In genomic region chr13:49690133-49690989, GRCh38 we compare ENCODE assay signal across 8 cellular contexts. TPM values are rescaled to one million over a fixed set of nuclear protein-coding genes. Genes with fewer than 3 reads are reported as not detected.
DNase-seq lines count a peak whose midpoint lies in the region; ATAC-seq and TF ChIP-seq lines count a peak whose summit lies in the region.

No MANE protein-coding gene starts in this region.

- peak; percentile 8 for ATAC-seq in HG02798 (IDR thresholded peaks at IDR 0.05; ENCODE audit: poor library complexity, unreplicated experiment)

- H3K27me3 ChIP-seq in AG04450 (ENCODE audit: control insufficient read depth, insufficient read depth, low read length) (no peaks in the 10 kb centered on the region), mucosa of rectum (ENCODE audit: control insufficient read depth in 2 of 2, insufficient read depth in 2 of 2, low read length in 2 of 2) (no peaks in the 10 kb centered on the region)

- CTCF ChIA-PET in AG04450 (lab: Charles Lee): interaction anchor here (0.7 to 1.0 kb wide), 2 partner anchors 11 to 288 kb away, joined by 3 read pairs; no protein-coding TSS in a partner anchor

- DNase-seq in AG04450 (ENCODE audit: low read depth, low spot score) (peak; percentile 55), GM13977 (ENCODE audit: low spot score) (peak; percentile 69), NCI-H748 treated with DMSO at 0.1 percent for 48 hours (lab: John Stamatoyannopoulos, UW) (peak; percentile 45), dermis blood vessel endothelial cell (peak; percentile 47), head of caudate nucleus (no peak), NAMALWA (ENCODE audit: low spot score) (no peak)

- peak overlapping the region; percentile 82 for H3K4me3 ChIP-seq in AG04450 (ENCODE audit: low read depth, low read length)
- peak overlapping the region; percentile 81 to 90 for H3K4me3 ChIP-seq in mucosa of rectum (ENCODE audit: low read length in 2 of 2)

- TF ChIP-seq CTCF in AG04450 (IDR thresholded peaks at IDR 0.05; ENCODE audit: low read depth, low read length): no peak
- no peak for TF ChIP-seq CTCF in GM13977 (IDR thresholded peaks at IDR 0.05; ENCODE audit: extremely low read depth, insufficient read depth, missing control alignments)

- H3K4me1 ChIP-seq in mucosa of rectum (ENCODE audit: control insufficient read depth in 2 of 2, insufficient read depth in 2 of 2, low read length in 2 of 2): peaks cover 7 to 19% of the 10 kb centered on the region in 2 donors

- peaks cover 2 to 4% of the 10 kb centered on the region in 2 donors for H3K36me3 ChIP-seq in mucosa of rectum (ENCODE audit: control insufficient read depth in 2 of 2, insufficient read depth in 2 of 2, low read length in 2 of 2)

- H3K9ac ChIP-seq in mucosa of rectum (ENCODE audit: low read depth in 1 of 2, low read length in 2 of 2): peak overlapping the region; percentile 34 to 78

- POLR2A ChIA-PET in AG04450 (lab: Yijun Ruan, JAX): interaction anchor here (0.6 to 1.4 kb wide), 6 partner anchors 9 to 1301 kb away, joined by 3 to 17 read pairs (median 4); partner anchors contain the start of gene KPNA3

- H3K9me3 ChIP-seq in AG04450 (ENCODE audit: control insufficient read depth, insufficient read depth, low read length) (no peaks in the 10 kb centered on the region), mucosa of rectum (ENCODE audit: control insufficient read depth in 2 of 2, low read length in 2 of 2) (no peaks in the 10 kb centered on the region)

- intact Hi-C loops in head of caudate nucleus (cut with DNase I): no loop called here

- H3K27ac ChIP-seq in AG04450 (ENCODE audit: low read depth, low read length): peak overlapping the region; percentile 65
- peak overlapping the region; percentile 75 to 89 for H3K27ac ChIP-seq in mucosa of rectum (ENCODE audit: low read depth in 2 of 2, low read length in 2 of 2)

- in situ Hi-C loops in GM13977 (cut with MboI; ENCODE audit: low pct_unique_long_range_greater_than_20kb, low sequenced_read_pairs, unreplicated experiment): no loop called here

RNA-seq across cellular contexts. Expression of gene EBPL, which starts 0.9 kb away (rescaled TPM):
- polyA plus RNA-seq in AG04450 (2011; rRNA removed): 113 and 131 TPM in 2 replicates
- polyA minus RNA-seq in AG04450 (2011; rRNA and poly(A)+ RNA removed): 29.4 and 36.1 TPM in 2 replicates
- 99.5 and 117 TPM in 2 replicates for total RNA-seq in dermis blood vessel endothelial cell

Comparison
In these comparisons a context has a peak if more than half of its experiments do, and no peak if none do; other contexts are left out.
1. DNase-seq: peak in AG04450 (single experiment), GM13977 (single experiment), NCI-H748 treated with DMSO at 0.1 percent for 48 hours (single experiment) and dermis blood vessel endothelial cell (single experiment); none in head of caudate nucleus (0 of 42) and NAMALWA (single experiment).